ENCODE assay signal across 22 cellular contexts in the genomic region with DNA sequence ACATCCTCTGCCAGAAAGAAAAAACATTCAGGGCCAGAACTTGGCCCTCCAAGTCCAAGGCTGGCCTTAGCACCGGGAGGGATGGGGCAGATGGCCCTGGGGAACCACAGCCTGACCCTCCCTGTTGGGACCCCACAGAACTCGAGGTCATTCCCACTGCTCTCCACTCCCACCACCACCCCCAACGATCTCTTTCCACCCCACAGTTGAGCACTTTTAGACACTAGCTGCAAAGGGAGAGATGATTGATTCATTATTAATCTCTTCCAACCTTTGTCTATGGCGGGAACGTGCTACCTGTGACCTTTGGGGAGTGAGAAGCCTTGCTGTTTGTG.
DNase-seq lines count a peak whose midpoint lies in the region; ATAC-seq and TF ChIP-seq lines count a peak whose summit lies in the region.
"Had no signal": no experiment of that assay in that cellular context is flagged by ENCODE, and none has a peak within 500 bp of the region (broad histone marks: within the 10 kb centered on the region; RNA-seq: fewer than 3 reads in every experiment).

No MANE protein-coding gene starts in this region.

- WGBS in H9 (ENCODE audit: extremely low coverage, insufficient read length, low lambda C conversion rate): no CpG with 5 or more reads among the region's 5 CpGs

- H3K4me3 Mint-ChIP-seq in activated T-cell treated with anti-CD3 and anti-CD28 coated beads, Interleukin-2, amount 50 U/mL, for 24 hours: no peak overlapping the region
- no peak overlapping the region for H3K4me3 Mint-ChIP-seq in activated T-cell treated with anti-CD3 and anti-CD28 coated beads, Interleukin-2, amount 50 U/mL, for 72 hours
- no peak overlapping the region for H3K4me3 Mint-ChIP-seq in H9
- H3K4me3 Mint-ChIP-seq: B cell had no signal

- peaks cover 49% of the 10 kb centered on the region for H3K27me3 Mint-ChIP-seq in activated T-cell treated with anti-CD3 and anti-CD28 coated beads, Interleukin-2, amount 50 U/mL, for 24 hours
- peaks cover 40% of the 10 kb centered on the region for H3K27me3 Mint-ChIP-seq in activated T-cell treated with anti-CD3 and anti-CD28 coated beads, Interleukin-2, amount 50 U/mL, for 72 hours (ENCODE audit: low read depth)
- peaks cover 23% of the 10 kb centered on the region for H3K27me3 Mint-ChIP-seq in H9 (ENCODE audit: low read depth)

- no peak for TF ChIP-seq CTCF in H9 (conservative IDR thresholded peaks at IDR 0.05)

- H3K4me2 ChIP-seq in H9 (ENCODE audit: insufficient read depth, insufficient read length, low read length): no peak overlapping the region
- H3K4me2 ChIP-seq: A549, PC-9 had no signal

- DNase-seq in activated T-cell treated with anti-CD3 and anti-CD28 coated beads, Interleukin-2, amount 50 U/mL, for 24 hours: peak; percentile 3
- no peak for DNase-seq in activated T-cell treated with anti-CD3 and anti-CD28 coated beads, Interleukin-2, amount 50 U/mL, for 72 hours
- peak; percentile 4 for DNase-seq in H9
- DNase-seq in mesenteric fat pad (ENCODE audit: low spot score): peak; percentile 22
- peak; percentile 9 for DNase-seq in stimulated activated CD8-positive, alpha-beta memory T cell treated with anti-CD3 and anti-CD28 coated beads, Interleukin-4, amount 100 ng/mL, for 48 hours
- no peak for DNase-seq in hypothalamus (lab: John Stamatoyannopoulos, UW)
- DNase-seq in DMS153 treated with DMSO at 0.1 percent for 48 hours (lab: John Stamatoyannopoulos, UW; ENCODE audit: unreplicated experiment): no peak
- DNase-seq in 8988T: no peak
- DNase-seq: DMS79, GOT3, KG1, NCI-H1092, NCI-H1436, NCI-H187 treated with DMSO at 0.1 percent for 48 hours, NCI-H510A treated with DMSO at 0.1 percent for 48 hours, NCI-H748 treated with DMSO at 0.1 percent for 48 hours, PC-9, SIG-M5 had no signal

- H2BK5ac ChIP-seq in H9 (ENCODE audit: insufficient read length, low read length): no peak overlapping the region

- no peak overlapping the region for H2BK120ac ChIP-seq in H9 (ENCODE audit: low read depth, low read length, poor library complexity, severe bottlenecking)

- no peak overlapping the region for H3K14ac ChIP-seq in H9 (ENCODE audit: insufficient read depth, low read length)

- no peak overlapping the region for H2BK20ac ChIP-seq in H9 (ENCODE audit: low read depth, low read length, poor library complexity, severe bottlenecking)

- no peak overlapping the region for H3K23ac ChIP-seq in H9 (ENCODE audit: insufficient read length, low read depth, low read length)

- no peak overlapping the region for H3K4ac ChIP-seq in H9 (ENCODE audit: low read depth, low read length)

- no peak overlapping the region for H2BK15ac ChIP-seq in H9 (ENCODE audit: low read depth, low read length)

- H3K4me1 ChIP-seq in H9 (ENCODE audit: insufficient read depth, low read length): peaks cover 4% of the 10 kb centered on the region; the same call in 1 of the 2 replicates
- H3K4me1 ChIP-seq: A549 had no signal

- no peak overlapping the region for H2AFZ ChIP-seq in H9 (ENCODE audit: low read length)
- H2AFZ ChIP-seq: PC-9 had no signal

- H3K27me3 ChIP-seq in H9 (ENCODE audit: insufficient read depth, low read length): no peaks in the 10 kb centered on the region

- H3K36me3 Mint-ChIP-seq in activated T-cell treated with anti-CD3 and anti-CD28 coated beads, Interleukin-2, amount 50 U/mL, for 24 hours (ENCODE audit: low read depth): no peaks in the 10 kb centered on the region
- peaks cover 0 to 3% of the 10 kb centered on the region in 2 donors for H3K36me3 Mint-ChIP-seq in activated T-cell treated with anti-CD3 and anti-CD28 coated beads, Interleukin-2, amount 50 U/mL, for 72 hours (ENCODE audit: insufficient read depth in 2 of 2)
- H3K36me3 Mint-ChIP-seq in H9 (ENCODE audit: insufficient read depth in 1 of 3, low read depth in 3 of 3): no peaks in the 10 kb centered on the region; a peak in 1 of 7 replicates

- H4K5ac ChIP-seq in H9 (ENCODE audit: insufficient read length, low read depth, low read length): no peak overlapping the region

- no peak overlapping the region for H2BK12ac ChIP-seq in H9 (ENCODE audit: insufficient read length, low read depth, low read length)

- H3K27ac Mint-ChIP-seq in activated T-cell treated with anti-CD3 and anti-CD28 coated beads, Interleukin-2, amount 50 U/mL, for 24 hours: no peak overlapping the region
- no peak overlapping the region for H3K27ac Mint-ChIP-seq in activated T-cell treated with anti-CD3 and anti-CD28 coated beads, Interleukin-2, amount 50 U/mL, for 72 hours
- H3K27ac Mint-ChIP-seq in H9: no peak overlapping the region; a peak in 1 of 7 replicates
- H3K27ac Mint-ChIP-seq: B cell had no signal

- H3K79me2 ChIP-seq in H9 (ENCODE audit: insufficient read depth, low read length): no peaks in the 10 kb centered on the region

- no peak for ATAC-seq in activated T-cell treated with anti-CD3 and anti-CD28 coated beads, Interleukin-2, amount 50 U/mL, for 72 hours (replicated peaks in 1 of 2)
- ATAC-seq: A549, GM12878 had no signal

- H4K20me1 ChIP-seq in H9 (ENCODE audit: control insufficient read depth, insufficient read depth, insufficient read length): no peaks in the 10 kb centered on the region

- H3K18ac ChIP-seq in H9 (ENCODE audit: insufficient read length, low read depth, low read length): no peak overlapping the region

- H3K79me1 ChIP-seq in H9 (ENCODE audit: insufficient read depth, low read depth, low read length, poor library complexity, severe bottlenecking): no peaks in the 10 kb centered on the region

- no peak overlapping the region for H4K8ac ChIP-seq in H9 (replicated peaks; ENCODE audit: insufficient read length, low read depth, low read length)

- H3K56ac ChIP-seq in H9 (ENCODE audit: insufficient read length, low read depth, low read length): no peak overlapping the region

- H3K27ac ChIP-seq in H9 (ENCODE audit: insufficient read length, low read depth, low read length): no peak overlapping the region
- H3K27ac ChIP-seq: A549, PC-9, RWPE1 had no signal

- H3K9me3 Mint-ChIP-seq in activated T-cell treated with anti-CD3 and anti-CD28 coated beads, Interleukin-2, amount 50 U/mL, for 24 hours: no peaks in the 10 kb centered on the region
- peaks cover 8% of the 10 kb centered on the region in 2 donors for H3K9me3 Mint-ChIP-seq in activated T-cell treated with anti-CD3 and anti-CD28 coated beads, Interleukin-2, amount 50 U/mL, for 72 hours
- H3K9me3 Mint-ChIP-seq in H9: no peaks in the 10 kb centered on the region; a peak in 2 of 5 replicates

- H3K9me3 ChIP-seq in H9 (ENCODE audit: control insufficient read depth, low read depth, low read length): no peaks in the 10 kb centered on the region
- H3K9me3 ChIP-seq: A549 had no signal

- no peak overlapping the region for H3T11ph ChIP-seq in H9 (ENCODE audit: low read length)

- no peak overlapping the region for H3K9ac ChIP-seq in H9 (ENCODE audit: extremely low read depth, insufficient read length, low read length)

- no peak overlapping the region for H4K91ac ChIP-seq in H9 (ENCODE audit: insufficient read length, low read depth, low read length)

- no peak overlapping the region for H2AK5ac ChIP-seq in H9 (ENCODE audit: insufficient read length, low read length)

- H3K4me1 Mint-ChIP-seq in activated T-cell treated with anti-CD3 and anti-CD28 coated beads, Interleukin-2, amount 50 U/mL, for 24 hours (ENCODE audit: low read depth): no peaks in the 10 kb centered on the region
- H3K4me1 Mint-ChIP-seq in activated T-cell treated with anti-CD3 and anti-CD28 coated beads, Interleukin-2, amount 50 U/mL, for 72 hours (ENCODE audit: low read depth): no peaks in the 10 kb centered on the region
- H3K4me1 Mint-ChIP-seq in H9: peaks cover 21 to 25% of the 10 kb centered on the region in 2 experiments
- H3K4me1 Mint-ChIP-seq: B cell had no signal

- no peaks in the 10 kb centered on the region for H3K23me2 ChIP-seq in H9 (ENCODE audit: insufficient read length, low read depth, low read length, poor library complexity, severe bottlenecking)

Comparison
In these comparisons a context has a peak if more than half of its experiments do, and no peak if none do; other contexts are left out.
1. DNase-seq: peak in activated T-cell treated with anti-CD3 and anti-CD28 coated beads, Interleukin-2, amount 50 U/mL, for 24 hours (single experiment), H9 (single experiment), mesenteric fat pad (single experiment) and stimulated activated CD8-positive, alpha-beta memory T cell treated with anti-CD3 and anti-CD28 coated beads, Interleukin-4, amount 100 ng/mL, for 48 hours (single experiment); none in activated T-cell treated with anti-CD3 and anti-CD28 coated beads, Interleukin-2, amount 50 U/mL, for 72 hours (0 of 2), hypothalamus (0 of 51), DMS153 treated with DMSO at 0.1 percent for 48 hours (single experiment) and 8988T (single experiment).